Comparison of ENCODE assay signal across 29 cellular contexts in genomic region chr15:98344591-98344990, GRCh38.
"Had no signal": no experiment of that assay in that cellular context is flagged by ENCODE, and none has a peak within 500 bp of the region (broad histone marks: within the 10 kb centered on the region; RNA-seq: fewer than 3 reads in every experiment).

No MANE protein-coding gene starts in this region.

- ATAC-seq: effector memory CD8-positive, alpha-beta T cell; esophagus mucosa; foreskin keratinocyte; gastrocnemius medialis; gastroesophageal sphincter; heart left ventricle; heart right ventricle had no signal

- H3K4me3 ChIP-seq: colonic mucosa, coronary artery, dorsolateral prefrontal cortex, esophagus muscularis mucosa, esophagus squamous epithelium, gastrocnemius medialis, gastroesophageal sphincter, heart left ventricle, heart right ventricle, hepatocyte had no signal

- DNase-seq: colonic mucosa; cortex of kidney; dermis blood vessel endothelial cell; dorsolateral prefrontal cortex; effector CD4-positive, alpha-beta T cell; effector CD8-positive, alpha-beta T cell; effector memory CD4-positive, alpha-beta T cell; effector memory CD8-positive, alpha-beta T cell; endodermal cell; erythroblast; esophagus squamous epithelium; foreskin fibroblast; foreskin keratinocyte; foreskin melanocyte; gastrocnemius medialis; glutamatergic neuron; head of caudate nucleus; heart left ventricle; heart right ventricle had no signal

- H3K79me2 ChIP-seq: hepatocyte had no signal

- H3K36me3 ChIP-seq: colonic mucosa, esophagus muscularis mucosa, esophagus squamous epithelium, gastrocnemius medialis, gastroesophageal sphincter, heart left ventricle, heart right ventricle had no signal

- H3K4me1 ChIP-seq: colonic mucosa, esophagus squamous epithelium, foreskin keratinocyte, gastrocnemius medialis, gastroesophageal sphincter, heart left ventricle, heart right ventricle had no signal

- FAIRE-seq: colon, endometrium, endothelial cell of umbilical vein, frontal cortex had no signal

- H3K4me2 ChIP-seq: hepatocyte had no signal

- H2AFZ ChIP-seq: hepatocyte had no signal

- H3K27me3 ChIP-seq: colonic mucosa, esophagus muscularis mucosa, foreskin keratinocyte, gastrocnemius medialis, gastroesophageal sphincter, heart left ventricle, heart right ventricle, hepatocyte had no signal

- H3K9me3 ChIP-seq: colonic mucosa, esophagus muscularis mucosa, esophagus squamous epithelium, gastrocnemius medialis, gastroesophageal sphincter had no signal

- H3K27ac ChIP-seq: colonic mucosa, coronary artery, dorsolateral prefrontal cortex, epithelial cell of prostate, esophagus muscularis mucosa, esophagus squamous epithelium, foreskin keratinocyte, gastrocnemius medialis, gastroesophageal sphincter, heart left ventricle, heart right ventricle, hepatocyte had no signal
